15 cellular contexts compared by ENCODE assay signal in genomic region chr3:56837196-56837955, GRCh38. TPM values are rescaled to one million over a fixed set of nuclear protein-coding genes. Genes with fewer than 3 reads are reported as not detected.
DNase-seq lines count a peak whose midpoint lies in the region; ATAC-seq and TF ChIP-seq lines count a peak whose summit lies in the region.
"Had no signal": no experiment of that assay in that cellular context is flagged by ENCODE, and none has a peak within 500 bp of the region (broad histone marks: within the 10 kb centered on the region; RNA-seq: fewer than 3 reads in every experiment).

No MANE protein-coding gene starts in this region.

- H3K27me3 Mint-ChIP-seq in activated T-helper 17 cell treated with anti-CD3 and anti-CD28 coated beads, Interleukin-2, amount 50 U/mL, for 72 hours, result no peaks in the 10 kb centered on the region
- H3K27me3 Mint-ChIP-seq: central memory CD8-positive, alpha-beta T cell had no signal

- H3K36me3 Mint-ChIP-seq in activated T-helper 17 cell treated with anti-CD3 and anti-CD28 coated beads, Interleukin-2, amount 50 U/mL, for 72 hours (ENCODE audit: low read depth), result peaks cover 5% of the 10 kb centered on the region
- H3K36me3 Mint-ChIP-seq: WTC11 had no signal

- intact Hi-C loops in transverse colon (cut with DNase I; ENCODE audit: low total_unique reads), result no loop called here

- DNase-seq in Caki2 (ENCODE audit: low read depth) (peak; percentile 69), pons (ENCODE audit: low spot score) (no peak), transverse colon (no peak), HAP-1 (ENCODE audit: low spot score in 2 of 2) (no peak), SKM-1 (lab: John Stamatoyannopoulos, UW; ENCODE audit: unreplicated experiment) (no peak)
- DNase-seq: left colon, NCI-H187, nucleus accumbens had no signal

- H3K4me3 ChIP-seq in transverse colon (no peak overlapping the region), HAP-1 (no peak overlapping the region)
- H3K4me3 ChIP-seq: BLaER1 treated with 17β-estradiol and CSF1 and Interleukin-3, amounts not matched to agents 10 nM and 100 nM had no signal

- H3K4me1 ChIP-seq in transverse colon (no peaks in the 10 kb centered on the region), HAP-1 (peaks cover 6% of the 10 kb centered on the region)

- H3K9me3 Mint-ChIP-seq in activated T-helper 17 cell treated with anti-CD3 and anti-CD28 coated beads, Interleukin-2, amount 50 U/mL, for 72 hours, result no peaks in the 10 kb centered on the region
- H3K9me3 Mint-ChIP-seq: activated T-helper 2 cell treated with anti-CD3 and anti-CD28 coated beads, Interferon-gamma antibody, Interleukin-2, Interleukin-4, amounts not matched to agents 10 μg/mL and 5 μg/mL and 100 μg/mL, durations not matched to agents 14 hours and 24 hours and 36 hours; central memory CD8-positive, alpha-beta T cell; WTC11 had no signal

- H3K36me3 ChIP-seq in transverse colon, result no peaks in the 10 kb centered on the region
- H3K36me3 ChIP-seq in HAP-1 (replicated peaks), result no peaks in the 10 kb centered on the region
- H3K36me3 ChIP-seq: BLaER1 treated with 17β-estradiol and CSF1 and Interleukin-3, amounts not matched to agents 10 nM and 100 nM had no signal

- H3K4me3 Mint-ChIP-seq in activated T-helper 17 cell treated with anti-CD3 and anti-CD28 coated beads, Interleukin-2, amount 50 U/mL, for 72 hours, result no peak overlapping the region
- H3K4me3 Mint-ChIP-seq: central memory CD8-positive, alpha-beta T cell; WTC11 had no signal

- in situ Hi-C loops in Caki2 (cut with HindIII; ENCODE audit: low pct_unique_long_range_greater_than_20kb, low sequenced_read_pairs), result no loop called here
- in situ Hi-C loops in transverse colon (cut with MboI; ENCODE audit: low pct_ligation_motif_present in 1 of 4, low pct_unique_long_range_greater_than_20kb in 1 of 4, low sequenced_read_pairs in 3 of 4), result no loop called here
- in situ Hi-C loops in HAP-1 (cut with MboI; ENCODE audit: low sequenced_read_pairs), result no loop called here

- TF ChIP-seq POLR2A in transverse colon (IDR thresholded peaks at IDR 0.05), result no peak

- TF ChIP-seq CTCF in transverse colon (IDR thresholded peaks at IDR 0.05), result no peak

- no peak overlapping the region for H3K27ac ChIP-seq in transverse colon
- H3K27ac ChIP-seq: BLaER1 treated with 17β-estradiol and CSF1 and Interleukin-3, amounts not matched to agents 10 nM and 100 nM had no signal

- 74 to 78% methylated on average over 4 to 9 of the region's 9 CpGs for WGBS in transverse colon (ENCODE audit: low coverage in 1 of 2), 2 donors

- H3K27ac Mint-ChIP-seq in activated T-helper 17 cell treated with anti-CD3 and anti-CD28 coated beads, Interleukin-2, amount 50 U/mL, for 72 hours, result no peak overlapping the region
- H3K27ac Mint-ChIP-seq: activated T-helper 2 cell treated with anti-CD3 and anti-CD28 coated beads, Interferon-gamma antibody, Interleukin-2, Interleukin-4, amounts not matched to agents 10 μg/mL and 5 μg/mL and 100 μg/mL, durations not matched to agents 14 hours and 24 hours and 36 hours; WTC11 had no signal

- TF ChIP-seq EP300 in transverse colon (IDR thresholded peaks at IDR 0.05; ENCODE audit: low read depth), result no peak

- H3K27me3 ChIP-seq in transverse colon (no peaks in the 10 kb centered on the region), HAP-1 (ENCODE audit: low read depth) (no peaks in the 10 kb centered on the region)

- H3K9me3 ChIP-seq in transverse colon (no peaks in the 10 kb centered on the region), HAP-1 (no peaks in the 10 kb centered on the region)
- H3K9me3 ChIP-seq: BLaER1 treated with 17β-estradiol and CSF1 and Interleukin-3, amounts not matched to agents 10 nM and 100 nM had no signal

- ATAC-seq in GM18907 (IDR thresholded peaks at IDR 0.05; ENCODE audit: unreplicated experiment) (peak; percentile 97), HG03064 (IDR thresholded peaks at IDR 0.05; ENCODE audit: low read depth, unreplicated experiment) (peak; percentile 91)
- ATAC-seq in activated T-helper 17 cell treated with anti-CD3 and anti-CD28 coated beads, Interleukin-2, amount 50 U/mL, for 72 hours (replicated peaks), result peak; percentile 40
- ATAC-seq: left colon, WTC11 had no signal

- peaks cover 18% of the 10 kb centered on the region for H3K4me1 Mint-ChIP-seq in activated T-helper 17 cell treated with anti-CD3 and anti-CD28 coated beads, Interleukin-2, amount 50 U/mL, for 72 hours

RNA-seq across cellular contexts. Expression of gene ARHGEF3, which starts 35.6 kb away (rescaled TPM):
- 4.6 and 15.6 TPM in 2 replicates for total RNA-seq in Caki2 (2014; rRNA removed; shearing (Covaris generic); ENCODE audit: low replicate concordance)
- 10 to 100 TPM; 12.3 to 17.0 TPM for total RNA-seq in activated T-helper 17 cell treated with anti-CD3 and anti-CD28 coated beads, Interleukin-2, amount 50 U/mL, for 72 hours
- total RNA-seq in transverse colon, result 10 to 100 TPM in 1 of 4 donors, 1 to 10 TPM in 3; 2.6 to 13.2 (median 5.6) TPM

Comparison
In these comparisons a context has a peak if more than half of its experiments do, and no peak if none do; other contexts are left out.
1. ATAC-seq: peak in every context shown above with its lines; median percentile 97 in GM18907; 91 in HG03064; 40 in activated T-helper 17 cell treated with anti-CD3 and anti-CD28 coated beads, Interleukin-2, amount 50 U/mL, for 72 hours.